16 cellular contexts compared by ENCODE assay signal in genomic region chr4:87392183-87392582, GRCh38. TPM values are rescaled to one million over a fixed set of nuclear protein-coding genes. Genes with fewer than 3 reads are reported as not detected.
DNase-seq lines count a peak whose midpoint lies in the region; ATAC-seq, FAIRE-seq and TF ChIP-seq lines count a peak whose summit lies in the region.
"Had no signal": no experiment of that assay in that cellular context is flagged by ENCODE, and none has a peak within 500 bp of the region (broad histone marks: within the 10 kb centered on the region; RNA-seq: fewer than 3 reads in every experiment).

No MANE protein-coding gene starts in this region.

- peak overlapping the region; percentile 97 for H3K4me3 ChIP-seq in CD4-positive, CD25-positive, alpha-beta regulatory T cell (ENCODE audit: low read depth, low read length)
- H3K4me3 ChIP-seq in NB4 (ENCODE audit: low read depth, low read length), result peak overlapping the region; percentile 100
- H3K4me3 ChIP-seq in effector memory CD4-positive, alpha-beta T cell (ENCODE audit: insufficient read depth, low read depth, low read length, poor library complexity, severe bottlenecking), result peak overlapping the region; percentile 80
- peak overlapping the region; percentile 76 for H3K4me3 ChIP-seq in psoas muscle
- no peak overlapping the region for H3K4me3 ChIP-seq in pancreas

- ATAC-seq in CD4-positive, CD25-positive, alpha-beta regulatory T cell (ENCODE audit: low read depth in 2 of 2), result no peak
- ATAC-seq in psoas muscle, result no peak
- no peak for ATAC-seq in GM18873 (IDR thresholded peaks at IDR 0.05; ENCODE audit: low FRiP score, unreplicated experiment)
- no peak for ATAC-seq in GM21390 (IDR thresholded peaks at IDR 0.05; ENCODE audit: unreplicated experiment)
- ATAC-seq in pancreas, result no peak

- no peak for DNase-seq in CD4-positive, CD25-positive, alpha-beta regulatory T cell
- DNase-seq in NB4 (ENCODE audit: low read depth) (peak; percentile 18), psoas muscle (no peak), frontal cortex (ENCODE audit: low spot score in 2 of 2) (no peak), pancreas (no peak)
- DNase-seq in effector memory CD4-positive, alpha-beta T cell, result no peak
- DNase-seq: activated CD8-positive, alpha-beta T cell treated with anti-CD3 and anti-CD28 coated beads, Interleukin-2, amount 10 ng/mL, durations not matched to agents 7 days and 5 days; activated naive CD4-positive, alpha-beta T cell; KBM-7; NCI-H524 treated with DMSO at 0.1 percent for 48 hours had no signal

- FAIRE-seq in frontal cortex (lab: Jason Lieb, UNC) (no peak), pancreas (lab: Jason Lieb, UNC) (no peak)
- FAIRE-seq: TTC549, urothelium cell line had no signal

- H3K36me3 Mint-ChIP-seq in CD4-positive, CD25-positive, alpha-beta regulatory T cell, result peaks cover 13% of the 10 kb centered on the region

- H3K9me3 ChIP-seq in CD4-positive, CD25-positive, alpha-beta regulatory T cell (ENCODE audit: control insufficient read depth in 2 of 2, low read length in 2 of 2), result no peaks in the 10 kb centered on the region
- no peaks in the 10 kb centered on the region for H3K9me3 ChIP-seq in effector memory CD4-positive, alpha-beta T cell (ENCODE audit: control insufficient read depth, low read length)
- no peaks in the 10 kb centered on the region for H3K9me3 ChIP-seq in psoas muscle
- H3K9me3 ChIP-seq in pancreas, result no peaks in the 10 kb centered on the region

- WGBS in psoas muscle, 3 donors, result 81 to 90% (median 89%) methylated on average over 3 of the region's 3 CpGs
- WGBS in pancreas, 2 donors, result 88 to 89% methylated on average over 3 of the region's 3 CpGs

- TF ChIP-seq CTCF in NB4 (IDR thresholded peaks at IDR 0.05; ENCODE audit: low read depth, low read length), result no peak
- no peak for TF ChIP-seq CTCF in psoas muscle (IDR thresholded peaks at IDR 0.05)
- TF ChIP-seq CTCF in pancreas (IDR thresholded peaks at IDR 0.05), result no peak

- H3K27me3 Mint-ChIP-seq in CD4-positive, CD25-positive, alpha-beta regulatory T cell, result peaks cover 4% of the 10 kb centered on the region

- H3K4me1 ChIP-seq in CD4-positive, CD25-positive, alpha-beta regulatory T cell (ENCODE audit: control insufficient read depth, insufficient read depth, low read length, poor library complexity, severe bottlenecking), result peaks cover 35% of the 10 kb centered on the region
- peaks cover 14% of the 10 kb centered on the region for H3K4me1 ChIP-seq in effector memory CD4-positive, alpha-beta T cell (ENCODE audit: control insufficient read depth, insufficient read depth, low read length, poor library complexity, severe bottlenecking)
- H3K4me1 ChIP-seq in psoas muscle (peaks cover 7% of the 10 kb centered on the region), pancreas (peaks cover 0 to 10% (median 4%) of the 10 kb centered on the region in 3 donors)

- no peak for TF ChIP-seq POLR2A in NB4 (IDR thresholded peaks at IDR 0.05; ENCODE audit: extremely low read depth, insufficient read length)

- no peaks in the 10 kb centered on the region for H3K36me3 ChIP-seq in CD4-positive, CD25-positive, alpha-beta regulatory T cell (ENCODE audit: control insufficient read depth, insufficient read depth, low read length)
- no peaks in the 10 kb centered on the region for H3K36me3 ChIP-seq in effector memory CD4-positive, alpha-beta T cell (ENCODE audit: control insufficient read depth, insufficient read depth, low read length)
- no peaks in the 10 kb centered on the region for H3K36me3 ChIP-seq in psoas muscle (ENCODE audit: insufficient read depth in 1 of 2, low read depth in 1 of 2)
- H3K36me3 ChIP-seq in pancreas, result no peaks in the 10 kb centered on the region
- H3K36me3 ChIP-seq: cardiac muscle cell had no signal

- peak overlapping the region; percentile 92 to 99 (median 96) for H3K4me3 Mint-ChIP-seq in CD4-positive, CD25-positive, alpha-beta regulatory T cell

- peaks cover 0 to 5% (median 0%) of the 10 kb centered on the region in 7 donors for H3K9me3 Mint-ChIP-seq in CD4-positive, CD25-positive, alpha-beta regulatory T cell

- no peaks in the 10 kb centered on the region for H3K27me3 ChIP-seq in CD4-positive, CD25-positive, alpha-beta regulatory T cell (ENCODE audit: control insufficient read depth, insufficient read depth, low read length)
- no peaks in the 10 kb centered on the region for H3K27me3 ChIP-seq in effector memory CD4-positive, alpha-beta T cell (replicated peaks; ENCODE audit: control insufficient read depth, insufficient read depth, low read length, poor library complexity, severe bottlenecking)
- H3K27me3 ChIP-seq in psoas muscle (ENCODE audit: insufficient read depth in 3 of 3, low read length in 2 of 3), result no peaks in the 10 kb centered on the region
- no peaks in the 10 kb centered on the region for H3K27me3 ChIP-seq in pancreas
- H3K27me3 ChIP-seq: BLaER1, cardiac muscle cell had no signal

- H3K27ac Mint-ChIP-seq in CD4-positive, CD25-positive, alpha-beta regulatory T cell, result peak overlapping the region in 1 of 3 donors; percentile 93

- intact Hi-C loops in psoas muscle (cut with DNase I), result no loop called here
- intact Hi-C loops in pancreas (cut with DNase I), result no loop called here

- H3K4me1 Mint-ChIP-seq in CD4-positive, CD25-positive, alpha-beta regulatory T cell, result peaks cover 22 to 44% (median 34%) of the 10 kb centered on the region in 4 donors

- H3K27ac ChIP-seq in CD4-positive, CD25-positive, alpha-beta regulatory T cell (ENCODE audit: insufficient read depth, low read length, poor library complexity, severe bottlenecking), result no peak overlapping the region
- H3K27ac ChIP-seq in effector memory CD4-positive, alpha-beta T cell (ENCODE audit: insufficient read depth, low read length, poor library complexity, severe bottlenecking), result no peak overlapping the region
- peak overlapping the region; percentile 69 for H3K27ac ChIP-seq in psoas muscle
- peak overlapping the region in 1 of 4 donors; percentile 89 for H3K27ac ChIP-seq in pancreas

RNA-seq across cellular contexts. Expression of gene HSD17B11, which starts 1.2 kb away (rescaled TPM):
- total RNA-seq in CD4-positive, CD25-positive, alpha-beta regulatory T cell, result 41.0 TPM
- polyA plus RNA-seq in CD4-positive, CD25-positive, alpha-beta regulatory T cell, result 100 to 1,000 TPM in 3 of 4 donors, 10 to 100 TPM in 1; 93.7 to 139 (median 104) TPM
- total RNA-seq in psoas muscle, result 10 to 100 TPM in 1 of 4 donors, 1 to 10 TPM in 3; 5.1 to 10.5 (median 7.1) TPM
- 10 to 100 TPM in 1 of 3 donors, 1 to 10 TPM in 2; 9.6 to 11.3 (median 9.6) TPM for polyA plus RNA-seq in psoas muscle
- total RNA-seq in frontal cortex, result 52.6 TPM
- 10 to 100 TPM; 20.0 to 53.5 (median 34.8) TPM for total RNA-seq in pancreas
- polyA plus RNA-seq in pancreas, result 10 to 100 TPM; 31.1 to 43.7 TPM

RNA-seq across cellular contexts. Expression of gene NUDT9, which starts 30.2 kb away (rescaled TPM):
- total RNA-seq in CD4-positive, CD25-positive, alpha-beta regulatory T cell, result 12.5 TPM
- polyA plus RNA-seq in CD4-positive, CD25-positive, alpha-beta regulatory T cell, result 10 to 100 TPM; 16.8 to 23.1 (median 21.0) TPM
- total RNA-seq in psoas muscle (10 to 100 TPM; 20.5 to 33.3 (median 24.0) TPM), frontal cortex (20.8 TPM), pancreas (10 to 100 TPM; 22.1 to 34.0 (median 28.1) TPM)
- polyA plus RNA-seq in psoas muscle (10 to 100 TPM; 35.1 to 43.3 (median 37.1) TPM), pancreas (10 to 100 TPM; 45.4 to 64.4 TPM)

Comparison
In these comparisons a context has a peak if more than half of its experiments do, and no peak if none do; other contexts are left out.
1. H3K4me3 ChIP-seq: peak in CD4-positive, CD25-positive, alpha-beta regulatory T cell (single experiment), NB4 (single experiment), effector memory CD4-positive, alpha-beta T cell (single experiment) and psoas muscle (single experiment); none in pancreas (0 of 4).